Comparison of ENCODE assay signal across 25 cellular contexts in genomic region chr16:54677551-54677950, GRCh38.
"Had no signal": no experiment of that assay in that cellular context is flagged by ENCODE, and none has a peak within 500 bp of the region (broad histone marks: within the 10 kb centered on the region; RNA-seq: fewer than 3 reads in every experiment).

No MANE protein-coding gene starts in this region.

- H3K9me3 Mint-ChIP-seq: T-helper 2 cell treated with Interferon-gamma antibody and Interleukin-4, amounts not matched to agents 5 μg/mL and 100 μg/mL, for 36 hours had no signal

- H3K36me3 ChIP-seq: colonic mucosa, ovary, upper lobe of right lung had no signal

- DNase-seq: activated CD4-positive, alpha-beta T cell treated with anti-CD3 and anti-CD28 coated beads for 4 hours; activated CD4-positive, alpha-beta T cell treated with anti-CD3 and anti-CD28 coated beads, Interleukin-2, amount 50 U/mL, for 4 hours; activated naive CD4-positive, alpha-beta T cell; activated T-cell treated with anti-CD3 and anti-CD28 coated beads for 4 hours; activated T-cell treated with anti-CD3 and anti-CD28 coated beads, Interleukin-2, amount 50 U/mL, for 72 hours; colonic mucosa; effector CD8-positive, alpha-beta T cell; erythroblast; head of caudate nucleus; hippocampal formation; kidney; left colon; midbrain; naive thymus-derived CD4-positive, alpha-beta T cell; ovary; stimulated activated CD4-positive, alpha-beta T cell treated with anti-CD3 and anti-CD28 coated beads, Interleukin-12 subunit alpha, Interleukin-12 subunit beta, amount 100 ng/mL, for 4 hours; stimulated activated CD4-positive, alpha-beta T cell treated with anti-CD3 and anti-CD28 coated beads, Interleukin-4, amount 100 ng/mL, for 1 hour; stimulated activated naive CD8-positive, alpha-beta T cell treated with anti-CD3 and anti-CD28 coated beads, Interleukin-15, Interleukin-2, amounts not matched to agents 100 U/mL and 50 U/mL, for 24 hours; upper lobe of right lung had no signal

- H3K4me1 Mint-ChIP-seq: naive thymus-derived CD4-positive, alpha-beta T cell had no signal

- H3K27ac ChIP-seq: colonic mucosa, ovary, skin epidermis, upper lobe of right lung, VCaP had no signal

- H3K4me3 ChIP-seq: colonic mucosa, ovary, skin epidermis, upper lobe of right lung had no signal

- H3K9me3 ChIP-seq: colonic mucosa, ovary, upper lobe of right lung had no signal

- H3K4me1 ChIP-seq: colonic mucosa, upper lobe of right lung had no signal

- H3K36me3 Mint-ChIP-seq: activated naive CD4-positive, alpha-beta T cell treated with anti-CD3 and anti-CD28 coated beads, Interleukin-2, amount 50 U/mL, for 72 hours; naive thymus-derived CD4-positive, alpha-beta T cell had no signal

- ATAC-seq: activated naive CD4-positive, alpha-beta T cell treated with anti-CD3 and anti-CD28 coated beads, Interleukin-2, amount 50 U/mL, for 72 hours; activated T-cell treated with anti-CD3 and anti-CD28 coated beads, Interleukin-2, amount 50 U/mL, for 72 hours; left colon; naive thymus-derived CD4-positive, alpha-beta T cell; sciatic nerve; stimulated activated naive CD8-positive, alpha-beta T cell treated with anti-CD3 and anti-CD28 coated beads, Interleukin-15, Interleukin-2, amounts not matched to agents 100 U/mL and 50 U/mL, for 24 hours; upper lobe of right lung had no signal

- H3K27ac Mint-ChIP-seq: activated naive CD4-positive, alpha-beta T cell treated with anti-CD3 and anti-CD28 coated beads, Interleukin-2, amount 50 U/mL, for 72 hours; activated T-cell treated with anti-CD3 and anti-CD28 coated beads, Interleukin-2, amount 50 U/mL, for 72 hours; naive thymus-derived CD4-positive, alpha-beta T cell; progenitor cell of endocrine pancreas; T-helper 2 cell treated with Interferon-gamma antibody and Interleukin-4, amounts not matched to agents 5 μg/mL and 100 μg/mL, for 36 hours had no signal

- H3K4me3 Mint-ChIP-seq: activated T-cell treated with anti-CD3 and anti-CD28 coated beads, Interleukin-2, amount 50 U/mL, for 72 hours; naive thymus-derived CD4-positive, alpha-beta T cell; T-helper 2 cell treated with Interferon-gamma antibody and Interleukin-4, amounts not matched to agents 5 μg/mL and 100 μg/mL, for 36 hours had no signal

- H3K27me3 ChIP-seq: colonic mucosa, ovary, upper lobe of right lung had no signal
